ENCODE assay signal across 21 cellular contexts in genomic region chr7:78248867-78249266, GRCh38.
DNase-seq lines count a peak whose midpoint lies in the region; ATAC-seq, FAIRE-seq and TF ChIP-seq lines count a peak whose summit lies in the region.
"Had no signal": no experiment of that assay in that cellular context is flagged by ENCODE, and none has a peak within 500 bp of the region (broad histone marks: within the 10 kb centered on the region; RNA-seq: fewer than 3 reads in every experiment).

No MANE protein-coding gene starts in this region.

- DNase-seq in HepG2 (ENCODE audit: low spot score): no peak
- DNase-seq in right lobe of liver: no peak
- no peak for DNase-seq in astrocyte (ENCODE audit: low read depth)
- no peak for DNase-seq in natural killer cell treated with Interleukin-12 subunit alpha and Interleukin-12 subunit beta and Interleukin-15 and Interleukin-18, amount 100 ng/mL, for 72 hours (ENCODE audit: low spot score)
- DNase-seq in HUDEP-2 (lab: John Stamatoyannopoulos, UW; ENCODE audit: unreplicated experiment in 76 of 76): no peak
- DNase-seq: ACHN; BE2C; C1 segment of cervical spinal cord; Caco-2; Calu3; CD4-positive, alpha-beta T cell; CD8-positive, alpha-beta T cell; DMS79 treated with DMSO at 0.1 percent for 48 hours; GF-D8 had no signal

- 57% methylated on average over 4 of the region's 4 CpGs for WGBS in HepG2 (ENCODE audit: low lambda C conversion rate)
- 76% methylated on average over 4 of the region's 4 CpGs for WGBS in right lobe of liver (ENCODE audit: insufficient coverage, low coverage, low lambda C conversion rate, missing lambda C conversion rate)

- H3K27ac Mint-ChIP-seq in astrocyte (ENCODE audit: unreplicated experiment): no peak overlapping the region
- no peak overlapping the region for H3K27ac Mint-ChIP-seq in natural killer cell treated with Interleukin-12 subunit alpha and Interleukin-12 subunit beta and Interleukin-15 and Interleukin-18, amount 100 ng/mL, for 72 hours
- H3K27ac Mint-ChIP-seq: CD14-positive monocyte; CD4-positive, alpha-beta T cell; CD8-positive, alpha-beta T cell had no signal

- H4K20me1 ChIP-seq in HepG2 (ENCODE audit: insufficient read depth, low read length) (no peaks in the 10 kb centered on the region), astrocyte (ENCODE audit: insufficient read depth, low read length) (no peaks in the 10 kb centered on the region)
- H4K20me1 ChIP-seq: BLaER1 had no signal

- POLR2A ChIA-PET in HepG2 (lab: Yijun Ruan, JAX): no interaction called here

- no peak for FAIRE-seq in HepG2 (lab: Jason Lieb, UNC)
- peak; percentile 13 for FAIRE-seq in astrocyte (lab: Jason Lieb, UNC)
- FAIRE-seq: D721Med, G401.6, GM12891, GM19239 had no signal

- H3K79me2 ChIP-seq in HepG2 (ENCODE audit: insufficient read depth, low read length): no peaks in the 10 kb centered on the region
- H3K79me2 ChIP-seq in astrocyte (ENCODE audit: insufficient read depth, low read length): no peaks in the 10 kb centered on the region

- H3K4me1 ChIP-seq in HepG2 (ENCODE audit: insufficient read depth, low read length) (no peaks in the 10 kb centered on the region), right lobe of liver (no peaks in the 10 kb centered on the region), astrocyte (ENCODE audit: insufficient read depth, low read length) (no peaks in the 10 kb centered on the region)
- H3K4me1 ChIP-seq: BE2C, BLaER1, Caco-2 had no signal

- H3K4me3 Mint-ChIP-seq in astrocyte (ENCODE audit: unreplicated experiment): no peak overlapping the region
- H3K4me3 Mint-ChIP-seq in natural killer cell treated with Interleukin-12 subunit alpha and Interleukin-12 subunit beta and Interleukin-15 and Interleukin-18, amount 100 ng/mL, for 72 hours: no peak overlapping the region
- H3K4me3 Mint-ChIP-seq: CD14-positive monocyte; CD4-positive, alpha-beta T cell; CD8-positive, alpha-beta T cell had no signal

- TF ChIP-seq CTCF in HepG2 (CRISPR knock-in tag; IDR thresholded peaks at IDR 0.05) (no peak), right lobe of liver (IDR thresholded peaks at IDR 0.05) (no peak), astrocyte (IDR thresholded peaks at IDR 0.05; ENCODE audit: insufficient read depth, low read depth, low read length) (no peak)

- H3K36me3 Mint-ChIP-seq in astrocyte (ENCODE audit: low read depth, unreplicated experiment): no peaks in the 10 kb centered on the region
- H3K36me3 Mint-ChIP-seq in natural killer cell treated with Interleukin-12 subunit alpha and Interleukin-12 subunit beta and Interleukin-15 and Interleukin-18, amount 100 ng/mL, for 72 hours: peaks cover 5% of the 10 kb centered on the region
- H3K36me3 Mint-ChIP-seq: CD14-positive monocyte; CD8-positive, alpha-beta T cell had no signal

- H3K27me3 Mint-ChIP-seq in astrocyte (ENCODE audit: low read depth, unreplicated experiment): no peaks in the 10 kb centered on the region
- no peaks in the 10 kb centered on the region for H3K27me3 Mint-ChIP-seq in natural killer cell treated with Interleukin-12 subunit alpha and Interleukin-12 subunit beta and Interleukin-15 and Interleukin-18, amount 100 ng/mL, for 72 hours
- H3K27me3 Mint-ChIP-seq: CD4-positive, alpha-beta T cell had no signal

- H3K9me3 ChIP-seq in HepG2 (ENCODE audit: low read length) (peaks cover 11% of the 10 kb centered on the region), right lobe of liver (no peaks in the 10 kb centered on the region), astrocyte (ENCODE audit: insufficient read depth, low read depth, low read length) (no peaks in the 10 kb centered on the region)
- H3K9me3 ChIP-seq: BE2C had no signal

- TF ChIP-seq EP300 in HepG2 (IDR thresholded peaks at IDR 0.05; ENCODE audit: low read depth in 2 of 2, low read length in 2 of 2) (no peak), HepG2 (CRISPR knock-in tag; IDR thresholded peaks at IDR 0.05; ENCODE audit: borderline replicate concordance) (no peak)

- no peak for TF ChIP-seq RAD21 in HepG2 (CRISPR knock-in tag; IDR thresholded peaks at IDR 0.05)

- H2AFZ ChIP-seq in HepG2 (ENCODE audit: low read length) (no peak overlapping the region), astrocyte (ENCODE audit: low read depth, low read length) (no peak overlapping the region)

- TF ChIP-seq POLR2A in HepG2 (IDR thresholded peaks at IDR 0.05; ENCODE audit: insufficient read depth in 1 of 2, low read depth in 2 of 2, low read length in 2 of 2) (no peak), right lobe of liver (IDR thresholded peaks at IDR 0.05) (no peak)

- no peaks in the 10 kb centered on the region for H3K4me1 Mint-ChIP-seq in astrocyte (ENCODE audit: low read depth, unreplicated experiment)
- H3K4me1 Mint-ChIP-seq in natural killer cell treated with Interleukin-12 subunit alpha and Interleukin-12 subunit beta and Interleukin-15 and Interleukin-18, amount 100 ng/mL, for 72 hours (ENCODE audit: low read depth in 2 of 2): no peaks in the 10 kb centered on the region
- H3K4me1 Mint-ChIP-seq: CD14-positive monocyte had no signal

- H3K27me3 ChIP-seq in HepG2 (ENCODE audit: control insufficient read depth in 1 of 2, insufficient read depth in 2 of 2, low read length in 2 of 2) (no peaks in the 10 kb centered on the region), right lobe of liver (no peaks in the 10 kb centered on the region), astrocyte (ENCODE audit: insufficient read depth, low read length) (no peaks in the 10 kb centered on the region)
- H3K27me3 ChIP-seq: BE2C, BLaER1 had no signal

- H3K9me3 Mint-ChIP-seq in astrocyte (ENCODE audit: unreplicated experiment): peaks cover 17% of the 10 kb centered on the region
- H3K9me3 Mint-ChIP-seq in natural killer cell treated with Interleukin-12 subunit alpha and Interleukin-12 subunit beta and Interleukin-15 and Interleukin-18, amount 100 ng/mL, for 72 hours: peaks cover 8% of the 10 kb centered on the region

- ATAC-seq in HepG2 (no peak), right lobe of liver (no peak)
- no peak for ATAC-seq in natural killer cell treated with Interleukin-12 subunit alpha and Interleukin-12 subunit beta and Interleukin-15 and Interleukin-18, amount 100 ng/mL, for 72 hours
- ATAC-seq: CD8-positive, alpha-beta T cell had no signal

- H3K4me3 ChIP-seq in HepG2 (replicated peaks in 1 of 3; ENCODE audit: insufficient read depth in 1 of 3, low read depth in 2 of 3, low read length in 3 of 3) (no peak overlapping the region), right lobe of liver (no peak overlapping the region), astrocyte (ENCODE audit: insufficient read depth, low read depth, low read length) (no peak overlapping the region)
- H3K4me3 ChIP-seq: BLaER1 had no signal

- H3K4me2 ChIP-seq in HepG2 (ENCODE audit: low read depth, low read length) (no peak overlapping the region), astrocyte (ENCODE audit: low read length) (no peak overlapping the region)
- H3K4me2 ChIP-seq: BLaER1 had no signal

- in situ Hi-C loops in HepG2 (cut with HindIII; ENCODE audit: extremely low pct_ligation_motif_present, low pct_unique_long_range_greater_than_20kb): no loop called here

- H3K9ac ChIP-seq in HepG2 (ENCODE audit: insufficient read depth, low read depth, low read length) (no peak overlapping the region), astrocyte (ENCODE audit: low read length) (no peak overlapping the region)
- H3K9ac ChIP-seq: BLaER1 had no signal

- intact Hi-C loops in HepG2 (cut with micrococcal nuclease; ENCODE audit: unreplicated experiment): no loop called here
- intact Hi-C loops in right lobe of liver (cut with DNase I): no loop called here

- H3K36me3 ChIP-seq in HepG2 (replicated peaks in 1 of 2; ENCODE audit: control insufficient read depth in 1 of 2, insufficient read depth in 2 of 2, low read length in 2 of 2): no peaks in the 10 kb centered on the region
- no peaks in the 10 kb centered on the region for H3K36me3 ChIP-seq in right lobe of liver
- H3K36me3 ChIP-seq in astrocyte (ENCODE audit: insufficient read depth, low read length): no peaks in the 10 kb centered on the region
- H3K36me3 ChIP-seq: BE2C, BLaER1 had no signal

- no TSS peak for BruUV-seq in HepG2 (replicated peaks; lab: Mats Ljungman, UMichigan)

- H3K27ac ChIP-seq in HepG2 (ENCODE audit: extremely low read length, insufficient read depth, low read length) (no peak overlapping the region), right lobe of liver (no peak overlapping the region), astrocyte (ENCODE audit: low read depth, low read length) (no peak overlapping the region)
- H3K27ac ChIP-seq: 22Rv1, BLaER1 had no signal

- CTCF ChIA-PET in HepG2 (lab: Yijun Ruan, JAX; ENCODE audit: low intra/inter-chr PET ratio, low total read pairs): no interaction called here

TF ChIP-seq in HepG2, 621 proteins besides CTCF, POLR2A, EP300 and RAD21 (continues in another document):
- TF ChIP-seq ZNF441 (CRISPR knock-in tag; IDR thresholded peaks at IDR 0.05; ENCODE audit: borderline replicate concordance) (no peak), MAFF (IDR thresholded peaks at IDR 0.05; ENCODE audit: low read depth, low read length) (peak; percentile 51; the same call in 1 of the 2 replicates), MYC (CRISPR knock-in tag; IDR thresholded peaks at IDR 0.05; ENCODE audit: borderline replicate concordance) (no peak), ZNF160 (CRISPR knock-in tag; IDR thresholded peaks at IDR 0.05) (no peak), ZBTB3 (CRISPR knock-in tag; IDR thresholded peaks at IDR 0.05; ENCODE audit: borderline replicate concordance, low read depth) (no peak), ZNF350 (CRISPR knock-in tag; IDR thresholded peaks at IDR 0.05; ENCODE audit: borderline replicate concordance, low read depth) (no peak), MAFK (conservative IDR thresholded peaks at IDR 0.05 in 1 of 2, IDR thresholded peaks at IDR 0.05 in 1 of 2; ENCODE audit: low read length in 2 of 2) (peak; percentile 34 to 67; a peak in 3 of 4 replicates), ZNF75D (CRISPR knock-in tag; IDR thresholded peaks at IDR 0.05; ENCODE audit: borderline replicate concordance) (no peak), MIER3 (CRISPR knock-in tag; IDR thresholded peaks at IDR 0.05; ENCODE audit: borderline replicate concordance) (no peak), DBP (CRISPR knock-in tag; IDR thresholded peaks at IDR 0.05; ENCODE audit: not compliant biosample characterization) (no peak)
